In the genomic region with DNA sequence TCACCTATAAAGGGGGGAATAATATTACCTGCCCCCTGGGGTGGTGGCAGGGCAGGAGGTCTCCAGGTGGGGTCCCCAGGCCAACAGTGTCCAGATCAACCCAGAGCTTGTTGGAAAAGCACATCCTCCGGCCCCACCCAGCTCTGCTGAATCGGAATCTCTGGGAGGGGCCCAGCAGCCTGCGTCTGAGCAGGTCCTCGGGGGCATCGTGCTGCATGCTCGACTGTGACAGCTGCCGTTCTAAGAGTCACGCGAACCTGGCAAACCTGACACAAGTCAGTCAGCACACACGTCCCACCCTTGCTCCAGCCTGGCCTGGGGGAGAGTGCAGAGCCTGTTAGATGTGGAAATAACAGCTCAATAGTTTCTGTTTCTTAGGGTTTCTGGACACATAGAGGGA, we compare ENCODE assay signal across 16 cellular contexts.
A peak's percentile ranks its signal among the peaks of the same experiment; 100 is the strongest.
DNase-seq lines count a peak whose midpoint lies in the region; ATAC-seq and TF ChIP-seq lines count a peak whose summit lies in the region.
"Had no signal": no experiment of that assay in that cellular context is flagged by ENCODE, and none has a peak within 500 bp of the region (broad histone marks: within the 10 kb centered on the region; RNA-seq: fewer than 3 reads in every experiment).

No MANE protein-coding gene starts in this region.

- no peak overlapping the region for H2AFZ ChIP-seq in neuronal stem cell (ENCODE audit: low read length)

- TF ChIP-seq CTCF in heart left ventricle (IDR thresholded peaks at IDR 0.05), result no peak
- no peak for TF ChIP-seq CTCF in glutamatergic neuron (IDR thresholded peaks at IDR 0.05; ENCODE audit: partially characterized antibody, unreplicated experiment)
- no peak for TF ChIP-seq CTCF in type B pancreatic cell (conservative IDR thresholded peaks at IDR 0.05)
- TF ChIP-seq CTCF in breast epithelium (IDR thresholded peaks at IDR 0.05), result no peak

- H2BK12ac ChIP-seq in neuronal stem cell (ENCODE audit: low read length), result no peak overlapping the region

- peaks cover 0 to 17% (median 3%) of the 10 kb centered on the region in 9 donors for H3K36me3 ChIP-seq in heart left ventricle
- H3K36me3 ChIP-seq in neuronal stem cell (replicated peaks in 1 of 2; ENCODE audit: control insufficient read depth in 2 of 2, insufficient read depth in 2 of 2, low read length in 2 of 2), result no peaks in the 10 kb centered on the region
- no peaks in the 10 kb centered on the region for H3K36me3 ChIP-seq in breast epithelium
- H3K36me3 ChIP-seq: BLaER1, HAP-1 had no signal

- ATAC-seq in heart left ventricle (peak in 3 of 4 donors; percentile 5 to 20 (median 11)), Right ventricle myocardium inferior (no peak)

- H2AK5ac ChIP-seq in neuronal stem cell (ENCODE audit: low read depth, low read length), result peak overlapping the region; percentile 6

- no peak overlapping the region for H3K9ac ChIP-seq in neuronal stem cell (ENCODE audit: low read depth, low read length, poor library complexity)
- H3K9ac ChIP-seq: BLaER1 had no signal

- H2BK15ac ChIP-seq in neuronal stem cell (ENCODE audit: low read length), result peak overlapping the region; percentile 20

- H3K27me3 ChIP-seq in heart left ventricle, result peaks cover 0 to 10% (median 0%) of the 10 kb centered on the region in 9 donors
- no peaks in the 10 kb centered on the region for H3K27me3 ChIP-seq in neuronal stem cell (ENCODE audit: control insufficient read depth in 3 of 3, insufficient read depth in 3 of 3, low read depth in 1 of 3, low read length in 3 of 3)
- no peaks in the 10 kb centered on the region for H3K27me3 ChIP-seq in breast epithelium
- H3K27me3 ChIP-seq: BLaER1 had no signal

- peaks cover 3% of the 10 kb centered on the region for H3K9me3 Mint-ChIP-seq in glutamatergic neuron (ENCODE audit: unreplicated experiment)
- no peaks in the 10 kb centered on the region for H3K9me3 Mint-ChIP-seq in type B pancreatic cell

- H3K18ac ChIP-seq in neuronal stem cell (ENCODE audit: low read length), result peak overlapping the region; percentile 70

- H3K27ac ChIP-seq in heart left ventricle, result peak overlapping the region in 3 of 12 donors; percentile 15 to 49 (median 22)
- H3K27ac ChIP-seq in neuronal stem cell (replicated peaks; ENCODE audit: low read length), result no peak overlapping the region
- no peak overlapping the region for H3K27ac ChIP-seq in breast epithelium
- H3K27ac ChIP-seq: BLaER1 had no signal

- H3K36me3 Mint-ChIP-seq in glutamatergic neuron (ENCODE audit: unreplicated experiment) (no peaks in the 10 kb centered on the region), type B pancreatic cell (peaks cover 9% of the 10 kb centered on the region)
- H3K36me3 Mint-ChIP-seq: CD4-positive, CD25-positive, alpha-beta regulatory T cell had no signal

- H3K4me3 Mint-ChIP-seq in glutamatergic neuron (ENCODE audit: unreplicated experiment), result no peak overlapping the region
- no peak overlapping the region for H3K4me3 Mint-ChIP-seq in type B pancreatic cell
- H3K4me3 Mint-ChIP-seq: CD4-positive, CD25-positive, alpha-beta regulatory T cell had no signal

- TF ChIP-seq POLR2A in heart left ventricle (IDR thresholded peaks at IDR 0.05) (no peak), breast epithelium (IDR thresholded peaks at IDR 0.05) (no peak)

- no peak overlapping the region for H2BK120ac ChIP-seq in neuronal stem cell (ENCODE audit: low read depth, low read length)

- H3K4me1 Mint-ChIP-seq in glutamatergic neuron (ENCODE audit: low read depth, unreplicated experiment), result peaks cover 16% of the 10 kb centered on the region
- peaks cover 14% of the 10 kb centered on the region for H3K4me1 Mint-ChIP-seq in type B pancreatic cell (ENCODE audit: unreplicated experiment)
- H3K4me1 Mint-ChIP-seq: CD4-positive, CD25-positive, alpha-beta regulatory T cell had no signal

- peaks cover 2% of the 10 kb centered on the region for H3K27me3 Mint-ChIP-seq in glutamatergic neuron (ENCODE audit: unreplicated experiment)
- H3K27me3 Mint-ChIP-seq in type B pancreatic cell, result no peaks in the 10 kb centered on the region

- WGBS in heart left ventricle, 4 donors, result 44 to 77% (median 55%) methylated on average over 4 to 10 of the region's 10 CpGs
- WGBS in neuronal stem cell (ENCODE audit: extremely low coverage in 2 of 2, insufficient read length in 2 of 2, insufficient replicate concordance in 1 of 2), 2 donors, result no CpG with 5 or more reads among the region's 10 CpGs

- H3K9me3 ChIP-seq in heart left ventricle (no peaks in the 10 kb centered on the region), neuronal stem cell (replicated peaks in 1 of 2; ENCODE audit: control insufficient read depth in 2 of 2, insufficient read depth in 1 of 2, low read depth in 1 of 2, low read length in 2 of 2) (peaks cover 0 to 4% of the 10 kb centered on the region in 2 donors), breast epithelium (no peaks in the 10 kb centered on the region)
- H3K9me3 ChIP-seq: HAP-1 had no signal

- no peak overlapping the region for H3K4me2 ChIP-seq in neuronal stem cell (ENCODE audit: insufficient read depth, low read length, poor library complexity, severe bottlenecking)
- H3K4me2 ChIP-seq: BLaER1 had no signal

- H4K8ac ChIP-seq in neuronal stem cell (ENCODE audit: low read depth, low read length), result no peak overlapping the region

- no peak overlapping the region for H3K4ac ChIP-seq in neuronal stem cell (ENCODE audit: low read length)

- intact Hi-C loops in heart left ventricle (cut with DNase I) (no loop called here), Right ventricle myocardium inferior (cut with DNase I) (no loop called here), breast epithelium (cut with DNase I; ENCODE audit: low total_unique reads) (no loop called here)

- H3K27ac Mint-ChIP-seq in glutamatergic neuron (ENCODE audit: unreplicated experiment) (peak overlapping the region; percentile 59), type B pancreatic cell (peak overlapping the region; percentile 93)
- H3K27ac Mint-ChIP-seq: CD4-positive, CD25-positive, alpha-beta regulatory T cell had no signal

- peak in 1 of 5 donors; percentile 49 for DNase-seq in heart left ventricle
- no peak for DNase-seq in Right ventricle myocardium inferior (ENCODE audit: missing footprints)
- DNase-seq in glutamatergic neuron, result peak; percentile 48
- no peak for DNase-seq in neuronal stem cell (ENCODE audit: low spot score)
- no peak for DNase-seq in type B pancreatic cell (ENCODE audit: extremely low spot score, unreplicated experiment)
- no peak for DNase-seq in breast epithelium (ENCODE audit: low spot score in 2 of 2)
- DNase-seq in CD1c-positive myeloid dendritic cell (ENCODE audit: extremely low spot score), result no peak
- no peak for DNase-seq in activated CD8-positive, alpha-beta memory T cell treated with anti-CD3 and anti-CD28 coated beads for 24 hours
- DNase-seq: 8988T; AML-193; Calu3; CD4-positive, CD25-positive, alpha-beta regulatory T cell; DMS 273 treated with DMSO at 0.1 percent for 48 hours; EL had no signal

- H3K79me1 ChIP-seq in neuronal stem cell (ENCODE audit: low read depth, low read length), result no peaks in the 10 kb centered on the region

- H2BK5ac ChIP-seq in neuronal stem cell (ENCODE audit: low read length), result no peak overlapping the region

- H4K91ac ChIP-seq in neuronal stem cell (ENCODE audit: low read depth, low read length, poor library complexity), result no peak overlapping the region

- H3K4me3 ChIP-seq in heart left ventricle (no peak overlapping the region), neuronal stem cell (ENCODE audit: low read length in 2 of 2) (no peak overlapping the region), breast epithelium (no peak overlapping the region)
- H3K4me3 ChIP-seq: BLaER1, HAP-1 had no signal

- no peak overlapping the region for H3K14ac ChIP-seq in neuronal stem cell (ENCODE audit: low read length)

- H3K23ac ChIP-seq in neuronal stem cell (ENCODE audit: low read depth, low read length, poor library complexity), result no peak overlapping the region

- peaks cover 0 to 29% (median 1%) of the 10 kb centered on the region in 12 donors for H3K4me1 ChIP-seq in heart left ventricle
- H3K4me1 ChIP-seq in neuronal stem cell (ENCODE audit: control insufficient read depth in 2 of 2, insufficient read depth in 1 of 2, low read depth in 1 of 2, low read length in 2 of 2), result peaks cover 0 to 2% of the 10 kb centered on the region in 2 donors
- H3K4me1 ChIP-seq in breast epithelium, result no peaks in the 10 kb centered on the region
